In genomic region chr1:63746129-63746864, GRCh38 we compare ENCODE assay signal across 11 cellular contexts. TPM values are rescaled to one million over a fixed set of nuclear protein-coding genes. Genes with fewer than 3 reads are reported as not detected.
DNase-seq lines count a peak whose midpoint lies in the region; ATAC-seq and TF ChIP-seq lines count a peak whose summit lies in the region.
"Had no signal": no experiment of that assay in that cellular context is flagged by ENCODE, and none has a peak within 500 bp of the region (broad histone marks: within the 10 kb centered on the region; RNA-seq: fewer than 3 reads in every experiment).

No MANE protein-coding gene starts in this region.

- no peak overlapping the region for H2BK5ac ChIP-seq in mesenchymal stem cell (ENCODE audit: low read depth, low read length, poor library complexity, severe bottlenecking)

- H3K14ac ChIP-seq in mesenchymal stem cell (ENCODE audit: low read length in 2 of 2), result no peak overlapping the region

- no peak overlapping the region for H3K27ac Mint-ChIP-seq in activated naive CD8-positive, alpha-beta T cell treated with anti-CD3 and anti-CD28 coated beads, Interleukin-2, amount 50 U/mL, for 24 hours
- H3K27ac Mint-ChIP-seq in activated naive CD8-positive, alpha-beta T cell treated with anti-CD3 and anti-CD28 coated beads for 36 hours, result no peak overlapping the region
- H3K27ac Mint-ChIP-seq: CD4-positive, CD25-positive, alpha-beta regulatory T cell had no signal

- H4K20me1 ChIP-seq in Karpas-422 (ENCODE audit: insufficient read depth, low read depth, low read length), result no peaks in the 10 kb centered on the region

- H3K4me1 ChIP-seq in adipocyte (ENCODE audit: control insufficient read depth, insufficient read depth, low read length) (peaks cover 23% of the 10 kb centered on the region), mesenchymal stem cell (ENCODE audit: control insufficient read depth, insufficient read depth, low read depth, low read length) (peaks cover 11% of the 10 kb centered on the region), upper lobe of right lung (no peaks in the 10 kb centered on the region), testis (no peaks in the 10 kb centered on the region), Karpas-422 (ENCODE audit: low read length) (no peaks in the 10 kb centered on the region)

- H3K27me3 Mint-ChIP-seq in activated naive CD8-positive, alpha-beta T cell treated with anti-CD3 and anti-CD28 coated beads, Interleukin-2, amount 50 U/mL, for 24 hours, result peaks cover 6% of the 10 kb centered on the region
- H3K27me3 Mint-ChIP-seq in activated naive CD8-positive, alpha-beta T cell treated with anti-CD3 and anti-CD28 coated beads for 36 hours, result peaks cover 4% of the 10 kb centered on the region

- TF ChIP-seq CTCF in upper lobe of right lung (IDR thresholded peaks at IDR 0.05) (no peak), testis (IDR thresholded peaks at IDR 0.05) (no peak)

- H4K8ac ChIP-seq in mesenchymal stem cell (ENCODE audit: low read length), result no peak overlapping the region

- H3K4me1 Mint-ChIP-seq in activated naive CD8-positive, alpha-beta T cell treated with anti-CD3 and anti-CD28 coated beads, Interleukin-2, amount 50 U/mL, for 24 hours, result peaks cover 8% of the 10 kb centered on the region
- H3K4me1 Mint-ChIP-seq in activated naive CD8-positive, alpha-beta T cell treated with anti-CD3 and anti-CD28 coated beads for 36 hours, result peaks cover 3% of the 10 kb centered on the region

- H2BK12ac ChIP-seq in mesenchymal stem cell (ENCODE audit: low read length in 2 of 2), result peak overlapping the region in 1 of 2 experiments; percentile 32

- peak; percentile 54 for ATAC-seq in activated naive CD8-positive, alpha-beta T cell treated with anti-CD3 and anti-CD28 coated beads, Interleukin-2, amount 50 U/mL, for 24 hours
- ATAC-seq in upper lobe of right lung (peak; percentile 72), HG03025 (IDR thresholded peaks at IDR 0.05; ENCODE audit: low FRiP score, unreplicated experiment) (no peak)
- ATAC-seq: naive thymus-derived CD8-positive, alpha-beta T cell had no signal

- peak overlapping the region; percentile 33 for H3K27ac ChIP-seq in mesenchymal stem cell (ENCODE audit: low read length, poor library complexity, severe bottlenecking)
- H3K27ac ChIP-seq in upper lobe of right lung, result no peak overlapping the region
- H3K27ac ChIP-seq in testis, result no peak overlapping the region
- H3K27ac ChIP-seq in Karpas-422 (ENCODE audit: low read length), result no peak overlapping the region

- no peak for DNase-seq in activated naive CD8-positive, alpha-beta T cell treated with anti-CD3 and anti-CD28 coated beads, Interleukin-2, amount 50 U/mL, for 24 hours
- DNase-seq in activated naive CD8-positive, alpha-beta T cell treated with anti-CD3 and anti-CD28 coated beads for 36 hours, result no peak
- DNase-seq in adipocyte (ENCODE audit: low read depth) (peak; percentile 93), mesenchymal stem cell (peak; percentile 45), upper lobe of right lung (no peak), testis (no peak), Karpas-422 (no peak)
- DNase-seq: effector CD4-positive, alpha-beta T cell; naive thymus-derived CD8-positive, alpha-beta T cell had no signal

- H2BK120ac ChIP-seq in mesenchymal stem cell (ENCODE audit: low read depth, low read length), result no peak overlapping the region

- intact Hi-C loops in upper lobe of right lung (cut with DNase I), result no loop called here
- intact Hi-C loops in testis (cut with DNase I; ENCODE audit: low total_unique reads), result no loop called here

- H3K9ac ChIP-seq in adipocyte (ENCODE audit: low read length) (no peak overlapping the region), mesenchymal stem cell (ENCODE audit: low read length) (no peak overlapping the region), Karpas-422 (ENCODE audit: low read length) (no peak overlapping the region)

- H2BK15ac ChIP-seq in mesenchymal stem cell (ENCODE audit: low read depth, poor library complexity, severe bottlenecking), result no peak overlapping the region

- H3K36me3 Mint-ChIP-seq in activated naive CD8-positive, alpha-beta T cell treated with anti-CD3 and anti-CD28 coated beads, Interleukin-2, amount 50 U/mL, for 24 hours (ENCODE audit: low read depth), result no peaks in the 10 kb centered on the region
- H3K36me3 Mint-ChIP-seq in activated naive CD8-positive, alpha-beta T cell treated with anti-CD3 and anti-CD28 coated beads for 36 hours, result peaks cover 1% of the 10 kb centered on the region
- H3K36me3 Mint-ChIP-seq: CD4-positive, CD25-positive, alpha-beta regulatory T cell; naive thymus-derived CD8-positive, alpha-beta T cell had no signal

- H3K79me2 ChIP-seq in Karpas-422 (ENCODE audit: low read length), result no peaks in the 10 kb centered on the region

- H4K91ac ChIP-seq in mesenchymal stem cell (ENCODE audit: low read length), result no peak overlapping the region

- no peak overlapping the region for H3K4ac ChIP-seq in mesenchymal stem cell (ENCODE audit: low read depth in 1 of 2, low read length in 2 of 2)

- H3K9me3 ChIP-seq in adipocyte (ENCODE audit: control insufficient read depth, low read length) (no peaks in the 10 kb centered on the region), mesenchymal stem cell (ENCODE audit: control insufficient read depth, low read length) (no peaks in the 10 kb centered on the region), upper lobe of right lung (no peaks in the 10 kb centered on the region), testis (no peaks in the 10 kb centered on the region), Karpas-422 (ENCODE audit: low read length) (no peaks in the 10 kb centered on the region)

- H3K9me3 Mint-ChIP-seq in activated naive CD8-positive, alpha-beta T cell treated with anti-CD3 and anti-CD28 coated beads, Interleukin-2, amount 50 U/mL, for 24 hours, result no peaks in the 10 kb centered on the region
- H3K9me3 Mint-ChIP-seq in activated naive CD8-positive, alpha-beta T cell treated with anti-CD3 and anti-CD28 coated beads for 36 hours, result no peaks in the 10 kb centered on the region

- peak overlapping the region in 1 of 2 experiments; percentile 67 for H3K18ac ChIP-seq in mesenchymal stem cell (ENCODE audit: low read depth in 1 of 2, low read length in 2 of 2)

- no peak overlapping the region for H3K4me3 Mint-ChIP-seq in activated naive CD8-positive, alpha-beta T cell treated with anti-CD3 and anti-CD28 coated beads, Interleukin-2, amount 50 U/mL, for 24 hours
- no peak overlapping the region for H3K4me3 Mint-ChIP-seq in activated naive CD8-positive, alpha-beta T cell treated with anti-CD3 and anti-CD28 coated beads for 36 hours
- H3K4me3 Mint-ChIP-seq: naive thymus-derived CD8-positive, alpha-beta T cell had no signal

- H3K4me3 ChIP-seq in adipocyte (ENCODE audit: low read length) (no peak overlapping the region), mesenchymal stem cell (ENCODE audit: insufficient read depth in 1 of 2, low read depth in 1 of 2, low read length in 2 of 2) (no peak overlapping the region), upper lobe of right lung (no peak overlapping the region), testis (no peak overlapping the region), Karpas-422 (ENCODE audit: low read length) (no peak overlapping the region)

- H3K27me3 ChIP-seq in adipocyte (replicated peaks; ENCODE audit: control insufficient read depth, insufficient read depth, low read length) (no peaks in the 10 kb centered on the region), mesenchymal stem cell (ENCODE audit: control insufficient read depth in 1 of 2, insufficient read depth in 1 of 2, low read length in 2 of 2) (peaks cover 0 to 3% of the 10 kb centered on the region in 2 experiments), upper lobe of right lung (no peaks in the 10 kb centered on the region), testis (no peaks in the 10 kb centered on the region), Karpas-422 (ENCODE audit: low read length) (no peaks in the 10 kb centered on the region)

- H2AFZ ChIP-seq in mesenchymal stem cell (ENCODE audit: low read depth, low read length) (no peak overlapping the region), Karpas-422 (ENCODE audit: low read length) (no peak overlapping the region)

- 57% methylated on average over 12 of the region's 12 CpGs for WGBS in mesenchymal stem cell
- 83 to 88% methylated on average over 12 of the region's 12 CpGs for WGBS in testis, 2 donors

- no peak overlapping the region for H3K23ac ChIP-seq in mesenchymal stem cell (ENCODE audit: low read length in 2 of 2)

- H3K79me1 ChIP-seq in mesenchymal stem cell (replicated peaks; ENCODE audit: low read length, poor library complexity, severe bottlenecking), result no peaks in the 10 kb centered on the region

- H2AK5ac ChIP-seq in mesenchymal stem cell (ENCODE audit: low read length, severe bottlenecking), result no peak overlapping the region

- H3K4me2 ChIP-seq in mesenchymal stem cell (ENCODE audit: low read length, poor library complexity, severe bottlenecking), result peak overlapping the region; percentile 26
- H3K4me2 ChIP-seq in Karpas-422 (ENCODE audit: low read depth, low read length, poor library complexity, severe bottlenecking), result no peak overlapping the region

- no peaks in the 10 kb centered on the region for H3K36me3 ChIP-seq in adipocyte (ENCODE audit: control insufficient read depth, insufficient read depth, low read length, severe bottlenecking)
- H3K36me3 ChIP-seq in mesenchymal stem cell (ENCODE audit: control insufficient read depth in 1 of 2, insufficient read depth in 2 of 2, low read depth in 1 of 2, low read length in 2 of 2), result no peaks in the 10 kb centered on the region
- no peaks in the 10 kb centered on the region for H3K36me3 ChIP-seq in upper lobe of right lung
- H3K36me3 ChIP-seq in testis (ENCODE audit: low read depth, missing control alignments), result no peaks in the 10 kb centered on the region
- no peaks in the 10 kb centered on the region for H3K36me3 ChIP-seq in Karpas-422 (ENCODE audit: insufficient read depth, low read length)

- H3K9me2 ChIP-seq in Karpas-422 (replicated peaks; ENCODE audit: insufficient read depth, low read length), result no peaks in the 10 kb centered on the region

- no peak for TF ChIP-seq POLR2A in testis (IDR thresholded peaks at IDR 0.05)

RNA-seq across cellular contexts. Expression of gene ROR1, which starts 27.5 kb away (rescaled TPM):
- total RNA-seq in activated naive CD8-positive, alpha-beta T cell treated with anti-CD3 and anti-CD28 coated beads for 36 hours, result not detected
- 17.0 TPM for polyA plus RNA-seq in mesenchymal stem cell (2013, experiment 1 of 2)
- polyA plus RNA-seq in mesenchymal stem cell (2013, experiment 2 of 2), result 16.8 TPM
- total RNA-seq in upper lobe of right lung, result 21.4 TPM
- total RNA-seq in testis, result 1 to 10 TPM; 3.3 to 5.1 TPM
- 4.6 TPM for polyA plus RNA-seq in testis (ENCODE audit: insufficient read depth, low read depth, low replicate concordance)
- not detected in 2 replicates for total RNA-seq in Karpas-422 (2014; rRNA removed; shearing (Covaris generic); ENCODE audit: low replicate concordance)
- total RNA-seq: CD4-positive, CD25-positive, alpha-beta regulatory T cell had no signal
- polyA plus RNA-seq: CD4-positive, CD25-positive, alpha-beta regulatory T cell; naive thymus-derived CD8-positive, alpha-beta T cell had no signal

Comparison
In these comparisons a context has a peak if more than half of its experiments do, and no peak if none do; other contexts are left out.
1. DNase-seq: peak in adipocyte (single experiment) and mesenchymal stem cell (single experiment); none in activated naive CD8-positive, alpha-beta T cell treated with anti-CD3 and anti-CD28 coated beads, Interleukin-2, amount 50 U/mL, for 24 hours (single experiment), activated naive CD8-positive, alpha-beta T cell treated with anti-CD3 and anti-CD28 coated beads for 36 hours (single experiment), upper lobe of right lung (single experiment), testis (single experiment) and Karpas-422 (single experiment).